In genomic region chr7:38311329-38311937, GRCh38 we compare ENCODE assay signal across 8 cellular contexts.
DNase-seq lines count a peak whose midpoint lies in the region; ATAC-seq and TF ChIP-seq lines count a peak whose summit lies in the region.

No MANE protein-coding gene starts in this region.

- DNase-seq in NCI-H1930 (lab: John Stamatoyannopoulos, UW) (peak; percentile 57 to 67), colonic mucosa (peak; percentile 49), natural killer cell (no peak), NCI-H1694 treated with DMSO at 0.1 percent for 48 hours (lab: John Stamatoyannopoulos, UW) (no peak), H9 (no peak)

- no peaks in the 10 kb centered on the region for H4K20me1 ChIP-seq in BLaER1
- H4K20me1 ChIP-seq in H9 (ENCODE audit: control insufficient read depth, insufficient read depth, insufficient read length), result no peaks in the 10 kb centered on the region

- no peak overlapping the region for H2AFZ ChIP-seq in H9 (ENCODE audit: low read length)

- TF ChIP-seq CTCF in colonic mucosa (IDR thresholded peaks at IDR 0.05) (no peak), natural killer cell (IDR thresholded peaks at IDR 0.05) (no peak), H9 (conservative IDR thresholded peaks at IDR 0.05) (no peak)

- ATAC-seq in GM18505 (IDR thresholded peaks at IDR 0.05; ENCODE audit: unreplicated experiment) (no peak), natural killer cell (peak in 2 of 3 donors; percentile 9 to 32), GM21786 (IDR thresholded peaks at IDR 0.05; ENCODE audit: unreplicated experiment) (no peak)

- H3K9ac ChIP-seq in BLaER1, result peak overlapping the region; percentile 64
- peak overlapping the region in 1 of 2 donors; percentile 20 for H3K9ac ChIP-seq in colonic mucosa (ENCODE audit: low read depth in 2 of 2, low read length in 2 of 2)
- H3K9ac ChIP-seq in H9 (ENCODE audit: extremely low read depth, insufficient read length, low read length), result no peak overlapping the region

- H3K4me3 Mint-ChIP-seq in natural killer cell, result peak overlapping the region; percentile 97
- H3K4me3 Mint-ChIP-seq in H9, result no peak overlapping the region

- no peak overlapping the region for H3K14ac ChIP-seq in H9 (ENCODE audit: insufficient read depth, low read length)

- H3K56ac ChIP-seq in H9 (ENCODE audit: insufficient read length, low read depth, low read length), result no peak overlapping the region

- H2BK12ac ChIP-seq in H9 (ENCODE audit: insufficient read length, low read depth, low read length), result no peak overlapping the region

- H3K9me3 ChIP-seq in BLaER1, result peaks cover 10% of the 10 kb centered on the region
- H3K9me3 ChIP-seq in colonic mucosa, result no peaks in the 10 kb centered on the region
- no peaks in the 10 kb centered on the region for H3K9me3 ChIP-seq in H9 (ENCODE audit: control insufficient read depth, low read depth, low read length)

- H3K27me3 ChIP-seq in BLaER1 (peaks cover 7% of the 10 kb centered on the region; the same call in 1 of the 2 replicates), colonic mucosa (no peaks in the 10 kb centered on the region), H9 (ENCODE audit: insufficient read depth, low read length) (no peaks in the 10 kb centered on the region)

- H3K9me3 Mint-ChIP-seq in natural killer cell, result peaks cover 2 to 3% of the 10 kb centered on the region in 2 donors
- H3K9me3 Mint-ChIP-seq in H9, result no peaks in the 10 kb centered on the region

- H2BK15ac ChIP-seq in H9 (ENCODE audit: low read depth, low read length), result no peak overlapping the region

- no peak overlapping the region for H3K18ac ChIP-seq in H9 (ENCODE audit: insufficient read length, low read depth, low read length)

- H3K4me3 ChIP-seq in BLaER1, result peak overlapping the region; percentile 65
- peak overlapping the region; percentile 42 for H3K4me3 ChIP-seq in colonic mucosa

- no peaks in the 10 kb centered on the region for H3K23me2 ChIP-seq in H9 (ENCODE audit: insufficient read length, low read depth, low read length, poor library complexity, severe bottlenecking)

- no peak overlapping the region for H3T11ph ChIP-seq in H9 (ENCODE audit: low read length)

- no peak overlapping the region for H3K4ac ChIP-seq in H9 (ENCODE audit: low read depth, low read length)

- H4K91ac ChIP-seq in H9 (ENCODE audit: insufficient read length, low read depth, low read length), result no peak overlapping the region

- no peak overlapping the region for H2AK5ac ChIP-seq in H9 (ENCODE audit: insufficient read length, low read length)

- H3K36me3 Mint-ChIP-seq in natural killer cell (no peaks in the 10 kb centered on the region), H9 (ENCODE audit: insufficient read depth in 1 of 3, low read depth in 3 of 3) (no peaks in the 10 kb centered on the region)

- peak overlapping the region; percentile 85 for H3K27ac ChIP-seq in BLaER1
- no peak overlapping the region for H3K27ac ChIP-seq in colonic mucosa
- no peak overlapping the region for H3K27ac ChIP-seq in H9 (ENCODE audit: insufficient read length, low read depth, low read length)

- H3K4me1 ChIP-seq in BLaER1, result peaks cover 49% of the 10 kb centered on the region
- H3K4me1 ChIP-seq in colonic mucosa, result no peaks in the 10 kb centered on the region
- no peaks in the 10 kb centered on the region for H3K4me1 ChIP-seq in H9 (ENCODE audit: insufficient read depth, low read length)

- H3K4me1 Mint-ChIP-seq in natural killer cell (peaks cover 87 to 93% of the 10 kb centered on the region in 2 donors), H9 (no peaks in the 10 kb centered on the region)

- peak; percentile 49 for TF ChIP-seq POLR2A in GM18505 (IDR thresholded peaks at IDR 0.05; ENCODE audit: borderline replicate concordance, extremely low read depth, insufficient read depth, insufficient read length)

- H2BK5ac ChIP-seq in H9 (ENCODE audit: insufficient read length, low read length), result no peak overlapping the region

- no peak overlapping the region for H2BK120ac ChIP-seq in H9 (ENCODE audit: low read depth, low read length, poor library complexity, severe bottlenecking)

- H3K27me3 Mint-ChIP-seq in natural killer cell (ENCODE audit: low read depth in 2 of 2) (no peaks in the 10 kb centered on the region), H9 (ENCODE audit: low read depth) (no peaks in the 10 kb centered on the region)

- no CpG with 5 or more reads among the region's 38 CpGs for WGBS in H9 (ENCODE audit: extremely low coverage, insufficient read length, low lambda C conversion rate)

- H3K23ac ChIP-seq in H9 (ENCODE audit: insufficient read length, low read depth, low read length), result no peak overlapping the region

- intact Hi-C loops in colonic mucosa (cut with DNase I), result loop anchor here (10.0 kb wide), 1 partner anchor 207 kb away; no protein-coding TSS in a partner anchor
- intact Hi-C loops in natural killer cell (cut with micrococcal nuclease), result no loop called here

- no peaks in the 10 kb centered on the region for H3K79me2 ChIP-seq in H9 (ENCODE audit: insufficient read depth, low read length)

- no peaks in the 10 kb centered on the region for H3K36me3 ChIP-seq in BLaER1
- no peaks in the 10 kb centered on the region for H3K36me3 ChIP-seq in colonic mucosa

- H4K8ac ChIP-seq in H9 (replicated peaks; ENCODE audit: insufficient read length, low read depth, low read length), result no peak overlapping the region

- H4K5ac ChIP-seq in H9 (ENCODE audit: insufficient read length, low read depth, low read length), result no peak overlapping the region

- no peak overlapping the region for H2BK20ac ChIP-seq in H9 (ENCODE audit: low read depth, low read length, poor library complexity, severe bottlenecking)

- H3K79me1 ChIP-seq in H9 (ENCODE audit: insufficient read depth, low read depth, low read length, poor library complexity, severe bottlenecking), result no peaks in the 10 kb centered on the region

- H3K27ac Mint-ChIP-seq in natural killer cell (peak overlapping the region; percentile 95 to 99), H9 (no peak overlapping the region)

- H3K4me2 ChIP-seq in BLaER1 (peak overlapping the region; percentile 94), H9 (ENCODE audit: insufficient read depth, insufficient read length, low read length) (no peak overlapping the region)

Comparison
In these comparisons a context has a peak if more than half of its experiments do, and no peak if none do; other contexts are left out.
1. ATAC-seq: peak in natural killer cell (2 of 3); none in GM18505 (single experiment) and GM21786 (single experiment).
2. DNase-seq: peak in NCI-H1930 (2 of 2) and colonic mucosa (single experiment); none in natural killer cell (single experiment), NCI-H1694 treated with DMSO at 0.1 percent for 48 hours (single experiment) and H9 (single experiment).
3. H3K27ac Mint-ChIP-seq: peak in natural killer cell (2 of 2); none in H9 (0 of 3).